In the genomic region with DNA sequence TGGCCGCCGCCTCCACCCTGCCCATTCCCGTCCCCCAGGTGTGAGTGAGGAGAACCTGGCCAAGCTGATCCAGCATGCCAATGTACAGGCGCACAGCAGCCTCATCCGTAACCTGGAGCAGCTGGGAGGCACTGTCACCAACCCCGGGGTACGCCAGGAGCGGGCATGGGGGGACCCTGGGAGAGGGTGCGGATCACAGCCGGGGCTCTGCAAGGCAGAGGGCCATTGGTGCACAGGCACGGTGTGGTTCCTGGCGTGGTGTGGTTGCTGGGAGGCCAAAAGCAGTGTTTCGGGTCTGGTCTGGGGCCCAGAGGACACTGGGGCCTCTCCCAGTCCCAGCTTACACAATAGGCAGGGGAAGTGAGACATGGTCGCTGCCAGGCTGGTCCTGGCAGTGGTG, we compare ENCODE assay signal across 31 cellular contexts. TPM values are rescaled to one million over a fixed set of nuclear protein-coding genes. Genes with fewer than 3 reads are reported as not detected.
A peak's percentile ranks its signal among the peaks of the same experiment; 100 is the strongest.
DNase-seq lines count a peak whose midpoint lies in the region; ATAC-seq, FAIRE-seq and TF ChIP-seq lines count a peak whose summit lies in the region.
"Had no signal": no experiment of that assay in that cellular context is flagged by ENCODE, and none has a peak within 500 bp of the region (broad histone marks: within the 10 kb centered on the region; RNA-seq: fewer than 3 reads in every experiment).

No MANE protein-coding gene starts in this region.

- no peaks in the 10 kb centered on the region for H3K36me3 ChIP-seq in psoas muscle (ENCODE audit: insufficient read depth in 1 of 2, low read depth in 1 of 2)
- H3K36me3 ChIP-seq: thyroid gland had no signal

- no peaks in the 10 kb centered on the region for H3K27me3 Mint-ChIP-seq in dendritic cell treated with granulocyte-macrophage colony-stimulating factor and Interleukin-4, amounts not matched to agents 40 ng/mL and 50 ng/mL, for 4 days
- H3K27me3 Mint-ChIP-seq: activated T-cell treated with anti-CD3 and anti-CD28 coated beads, Interleukin-2, amount 50 U/mL, for 24 hours; CD4-positive, alpha-beta T cell; natural killer cell treated with Interleukin-12 subunit alpha and Interleukin-12 subunit beta and Interleukin-15 and Interleukin-18, amount 100 ng/mL, for 72 hours; stimulated activated naive CD8-positive, alpha-beta T cell treated with anti-CD3 and anti-CD28 coated beads, Interleukin-15, Interleukin-2, amounts not matched to agents 100 ng/mL and 50 ng/mL, for 24 hours had no signal

- H3K27ac Mint-ChIP-seq in dendritic cell treated with granulocyte-macrophage colony-stimulating factor and Interleukin-4, amounts not matched to agents 40 ng/mL and 50 ng/mL, for 4 days: peak overlapping the region; percentile 51
- H3K27ac Mint-ChIP-seq in stimulated activated effector memory CD8-positive, alpha-beta T cell treated with anti-CD3 and anti-CD28 coated beads, Interleukin-12 subunit alpha, Interleukin-12 subunit beta, amount 100 ng/mL, for 72 hours: peak overlapping the region; percentile 11
- H3K27ac Mint-ChIP-seq: activated T-cell treated with anti-CD3 and anti-CD28 coated beads, Interleukin-2, amount 50 U/mL, for 24 hours; CD4-positive, alpha-beta T cell; stimulated activated naive CD8-positive, alpha-beta T cell treated with anti-CD3 and anti-CD28 coated beads, Interleukin-15, Interleukin-2, amounts not matched to agents 100 ng/mL and 50 ng/mL, for 24 hours; T-helper 1 cell treated with Interleukin-12 subunit alpha and Interleukin-12 subunit beta and Interleukin-4 antibody, amounts not matched to agents 30 μg/mL and 1 μg/mL, for 36 hours had no signal

- FAIRE-seq in GM12892 (lab: Jason Lieb, UNC): no peak
- no peak for FAIRE-seq in frontal cortex (lab: Jason Lieb, UNC)
- FAIRE-seq: GM18507 had no signal

- peaks cover 82% of the 10 kb centered on the region for H3K36me3 Mint-ChIP-seq in dendritic cell treated with granulocyte-macrophage colony-stimulating factor and Interleukin-4, amounts not matched to agents 40 ng/mL and 50 ng/mL, for 4 days (ENCODE audit: low read depth)
- H3K36me3 Mint-ChIP-seq in stimulated activated effector memory CD8-positive, alpha-beta T cell treated with anti-CD3 and anti-CD28 coated beads, Interleukin-12 subunit alpha, Interleukin-12 subunit beta, amount 100 ng/mL, for 72 hours: peaks cover 48% of the 10 kb centered on the region

- no peak overlapping the region for H3K27ac ChIP-seq in psoas muscle
- H3K27ac ChIP-seq: GM23248, thyroid gland had no signal

- no peak overlapping the region for H3K4me3 Mint-ChIP-seq in dendritic cell treated with granulocyte-macrophage colony-stimulating factor and Interleukin-4, amounts not matched to agents 40 ng/mL and 50 ng/mL, for 4 days
- H3K4me3 Mint-ChIP-seq in stimulated activated effector memory CD8-positive, alpha-beta T cell treated with anti-CD3 and anti-CD28 coated beads, Interleukin-12 subunit alpha, Interleukin-12 subunit beta, amount 100 ng/mL, for 72 hours: no peak overlapping the region
- H3K4me3 Mint-ChIP-seq: activated T-cell treated with anti-CD3 and anti-CD28 coated beads, Interleukin-2, amount 50 U/mL, for 24 hours; CD4-positive, alpha-beta T cell; natural killer cell treated with Interleukin-12 subunit alpha and Interleukin-12 subunit beta and Interleukin-15 and Interleukin-18, amount 100 ng/mL, for 72 hours; stimulated activated naive CD8-positive, alpha-beta T cell treated with anti-CD3 and anti-CD28 coated beads, Interleukin-15, Interleukin-2, amounts not matched to agents 100 ng/mL and 50 ng/mL, for 24 hours; T-helper 1 cell treated with Interleukin-12 subunit alpha and Interleukin-12 subunit beta and Interleukin-4 antibody, amounts not matched to agents 30 μg/mL and 1 μg/mL, for 36 hours had no signal

- 0 out of 2 replicates have a peak, but pooled peaks have one; percentile 29 for TF ChIP-seq POLR2A in GM12892 (IDR thresholded peaks at IDR 0.05; ENCODE audit: low read depth, low read length)

- intact Hi-C loops in dendritic cell treated with granulocyte-macrophage colony-stimulating factor and Interleukin-4, amounts not matched to agents 40 ng/mL and 50 ng/mL, for 4 days (cut with micrococcal nuclease): loop anchor here (10.0 kb wide), 1 partner anchor 80 kb away; no protein-coding TSS in a partner anchor
- intact Hi-C loops in psoas muscle (cut with DNase I): no loop called here

- no peaks in the 10 kb centered on the region for H3K9me3 ChIP-seq in psoas muscle
- H3K9me3 ChIP-seq: thyroid gland had no signal

- no peak for ATAC-seq in stimulated activated effector memory CD8-positive, alpha-beta T cell treated with anti-CD3 and anti-CD28 coated beads, Interleukin-12 subunit alpha, Interleukin-12 subunit beta, amount 100 ng/mL, for 72 hours
- no peak for ATAC-seq in psoas muscle
- ATAC-seq: esophagus mucosa; natural killer cell treated with Interleukin-12 subunit alpha and Interleukin-12 subunit beta and Interleukin-15 and Interleukin-18, amount 100 ng/mL, for 72 hours; sciatic nerve had no signal

- no peaks in the 10 kb centered on the region for H3K4me1 ChIP-seq in psoas muscle
- H3K4me1 ChIP-seq: thyroid gland had no signal

- WGBS in psoas muscle, 3 donors: 80 to 85% (median 83%) methylated on average over 14 of the region's 14 CpGs

- DNase-seq in GM12892 (ENCODE audit: insufficient read length) (no peak), NOMO-1 treated with dmso at 0.1 percent for 144 hours (lab: John Stamatoyannopoulos, UW; ENCODE audit: unreplicated experiment) (peak; percentile 81), psoas muscle (no peak), frontal cortex (ENCODE audit: low spot score in 2 of 2) (no peak), NCI-H2107 treated with DMSO at 0.1 percent for 48 hours (lab: John Stamatoyannopoulos, UW; ENCODE audit: unreplicated experiment) (no peak)
- DNase-seq in stimulated activated effector memory CD8-positive, alpha-beta T cell treated with anti-CD3 and anti-CD28 coated beads, Interleukin-12 subunit alpha, Interleukin-12 subunit beta, amount 100 ng/mL, for 72 hours (ENCODE audit: low spot score in 2 of 2): no peak
- DNase-seq in activated CD4-positive, alpha-beta T cell treated with anti-CD3 and anti-CD28 coated beads for 4 hours: no peak
- DNase-seq: activated CD8-positive, alpha-beta memory T cell treated with anti-CD3 and anti-CD28 coated beads for 24 hours; activated naive CD4-positive, alpha-beta T cell treated with Interleukin-2 at 50 U/mL for 16 hours; activated T-cell treated with anti-CD3 and anti-CD28 coated beads, Interleukin-2, amount 50 U/mL, for 24 hours; CD4-positive, alpha-beta T cell; DMS 273 treated with DMSO at 0.1 percent for 48 hours; effector memory CD4-positive, alpha-beta T cell; foreskin melanocyte; GM23248; hypothalamus; MM.1S; NCI-H187; NCI-H526 treated with DMSO at 0.1 percent for 48 hours; SHP77; stimulated activated CD4-positive, alpha-beta T cell treated with anti-CD3 and anti-CD28 coated beads, Interleukin-15, amount 100 ng/mL, for 24 hours; thyroid gland had no signal

- no peaks in the 10 kb centered on the region for H3K9me3 Mint-ChIP-seq in dendritic cell treated with granulocyte-macrophage colony-stimulating factor and Interleukin-4, amounts not matched to agents 40 ng/mL and 50 ng/mL, for 4 days
- H3K9me3 Mint-ChIP-seq in stimulated activated effector memory CD8-positive, alpha-beta T cell treated with anti-CD3 and anti-CD28 coated beads, Interleukin-12 subunit alpha, Interleukin-12 subunit beta, amount 100 ng/mL, for 72 hours: no peaks in the 10 kb centered on the region
- H3K9me3 Mint-ChIP-seq: activated T-cell treated with anti-CD3 and anti-CD28 coated beads, Interleukin-2, amount 50 U/mL, for 24 hours; CD4-positive, alpha-beta T cell; stimulated activated naive CD8-positive, alpha-beta T cell treated with anti-CD3 and anti-CD28 coated beads, Interleukin-15, Interleukin-2, amounts not matched to agents 100 ng/mL and 50 ng/mL, for 24 hours; T-helper 1 cell treated with Interleukin-12 subunit alpha and Interleukin-12 subunit beta and Interleukin-4 antibody, amounts not matched to agents 30 μg/mL and 1 μg/mL, for 36 hours had no signal

- peaks cover 74% of the 10 kb centered on the region for H3K4me1 Mint-ChIP-seq in dendritic cell treated with granulocyte-macrophage colony-stimulating factor and Interleukin-4, amounts not matched to agents 40 ng/mL and 50 ng/mL, for 4 days (ENCODE audit: low read depth)
- peaks cover 3% of the 10 kb centered on the region for H3K4me1 Mint-ChIP-seq in stimulated activated effector memory CD8-positive, alpha-beta T cell treated with anti-CD3 and anti-CD28 coated beads, Interleukin-12 subunit alpha, Interleukin-12 subunit beta, amount 100 ng/mL, for 72 hours

- H3K4me3 ChIP-seq in psoas muscle: no peak overlapping the region
- H3K4me3 ChIP-seq: GM23248, thyroid gland had no signal

- peaks cover 0 to 4% (median 0%) of the 10 kb centered on the region in 3 donors for H3K27me3 ChIP-seq in psoas muscle (ENCODE audit: insufficient read depth in 3 of 3, low read length in 2 of 3)
- H3K27me3 ChIP-seq: thyroid gland had no signal

- no peak for TF ChIP-seq CTCF in psoas muscle (IDR thresholded peaks at IDR 0.05)

RNA-seq across cellular contexts. Expression of gene STXBP2, which starts 8.2 kb away (rescaled TPM):
- polyA plus RNA-seq in GM12892 (2012; ENCODE audit: missing spikeins): 60.6 TPM
- total RNA-seq in psoas muscle (1 to 10 TPM; 2.7 to 4.5 (median 3.6) TPM), frontal cortex (2.4 TPM)
- 1 to 10 TPM in 2 of 3 donors, under 1 TPM in 1; 0.55 to 2.4 (median 1.7) TPM for polyA plus RNA-seq in psoas muscle

RNA-seq across cellular contexts. Expression of gene PCP2, which starts 11.6 kb away (rescaled TPM):
- 0.89 TPM for polyA plus RNA-seq in GM12892 (2012; ENCODE audit: missing spikeins)
- total RNA-seq in psoas muscle (not detected), frontal cortex (not detected)
- polyA plus RNA-seq in psoas muscle: under 1 TPM in 1 of 3 donors, not detected in 2; 0.20 TPM
- total RNA-seq: esophagus mucosa, GM23248, liver, sciatic nerve had no signal
- polyA plus RNA-seq: GM23248 had no signal

RNA-seq across cellular contexts. Expression of gene PET100, which starts 15.6 kb away (rescaled TPM):
- polyA plus RNA-seq in GM12892 (2012; ENCODE audit: missing spikeins): 125 TPM
- total RNA-seq in psoas muscle (100 to 1,000 TPM in 2 of 4 donors, 10 to 100 TPM in 2; 88.9 to 112 (median 101) TPM), frontal cortex (29.3 TPM)
- 10 to 100 TPM; 49.6 to 93.1 (median 49.7) TPM for polyA plus RNA-seq in psoas muscle

RNA-seq across cellular contexts. Expression of gene XAB2, which starts 15.8 kb away (rescaled TPM):
- 10.3 TPM for polyA plus RNA-seq in GM12892 (2012; ENCODE audit: missing spikeins)
- total RNA-seq in psoas muscle: 10 to 100 TPM; 19.2 to 36.3 (median 26.6) TPM
- polyA plus RNA-seq in psoas muscle: 10 to 100 TPM; 23.5 to 29.7 (median 24.1) TPM
- 24.1 TPM for total RNA-seq in frontal cortex

RNA-seq across cellular contexts. Expression of gene RETN, which starts 23.7 kb away (rescaled TPM):
- not detected for polyA plus RNA-seq in GM12892 (2012; ENCODE audit: missing spikeins)
- total RNA-seq in psoas muscle: under 1 TPM in 2 of 4 donors, not detected in 2; 0.48 to 0.57 TPM
- 1 to 10 TPM in 2 of 3 donors, under 1 TPM in 1; 0.46 to 4.7 (median 2.1) TPM for polyA plus RNA-seq in psoas muscle
- not detected for total RNA-seq in frontal cortex
- total RNA-seq: CD4-positive, alpha-beta T cell; esophagus mucosa; GM23248; natural killer cell treated with Interleukin-12 subunit alpha and Interleukin-12 subunit beta and Interleukin-15 and Interleukin-18, amount 100 ng/mL, for 72 hours; OCI-LY7; thyroid gland had no signal
- polyA plus RNA-seq: GM23248 had no signal
